In the genomic region with DNA sequence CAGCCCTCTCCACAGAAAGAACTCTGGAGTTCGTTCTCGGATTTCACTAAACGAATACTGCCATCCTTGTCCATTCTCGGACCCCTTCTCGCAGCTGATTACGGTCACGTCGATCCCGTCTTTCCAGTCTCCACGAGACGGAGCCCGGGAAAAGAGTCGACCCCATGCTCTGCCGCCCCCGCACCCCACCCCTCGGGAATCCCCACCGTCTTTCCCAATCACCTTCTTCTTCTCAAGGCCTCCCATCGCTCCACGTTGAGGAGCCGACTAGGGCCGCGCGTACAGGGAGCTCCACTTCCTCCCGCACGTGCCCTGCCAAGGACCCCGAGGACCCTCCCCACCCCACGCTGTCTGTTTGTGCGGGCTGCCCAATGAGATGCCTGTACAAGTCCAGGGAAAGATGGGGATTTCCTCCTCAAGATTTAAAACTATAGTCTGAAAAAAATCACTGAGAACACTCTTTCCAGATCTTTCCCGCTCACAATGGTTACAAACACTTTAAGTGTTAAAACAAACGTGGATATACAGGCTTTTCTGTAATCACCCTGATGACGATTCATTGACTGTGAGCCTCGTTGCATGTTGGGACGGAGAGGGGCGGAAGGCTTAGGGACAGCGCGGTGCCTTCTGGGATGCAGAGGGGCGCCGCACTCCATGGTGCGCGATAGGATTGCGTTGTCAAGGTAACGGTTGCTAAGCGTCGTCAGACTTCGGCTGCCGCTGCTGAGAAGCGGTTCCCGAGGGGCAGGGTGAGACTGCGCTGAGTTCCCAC, we compare ENCODE assay signal across 8 cellular contexts. TPM values are rescaled to one million over a fixed set of nuclear protein-coding genes. Genes with fewer than 3 reads are reported as not detected.
DNase-seq lines count a peak whose midpoint lies in the region; ATAC-seq and TF ChIP-seq lines count a peak whose summit lies in the region.

PES1 (minus strand) TSS at position 323 of the 772 bp plus-strand sequence; CDS start at position 246, 77 bp downstream.

- peaks cover 25% of the 10 kb centered on the region for H3K36me3 ChIP-seq in H7 (replicated peaks; ENCODE audit: control insufficient read depth, insufficient read depth, low read length)

- intact Hi-C loops in natural killer cell (cut with micrococcal nuclease) = loop anchor here (1.0 kb wide), 1 partner anchor 44 kb away; the partner anchor contains the start of gene SLC35E4

- H3K9me3 Mint-ChIP-seq in natural killer cell = no peaks in the 10 kb centered on the region

- ATAC-seq in natural killer cell = peak; percentile 96 to 99 (median 98)

- no peaks in the 10 kb centered on the region for H3K27me3 Mint-ChIP-seq in natural killer cell (ENCODE audit: low read depth in 2 of 2)

- TF ChIP-seq POLR2A in Raji (IDR thresholded peaks at IDR 0.05; ENCODE audit: insufficient read depth, low read depth, low read length) = peak; percentile 71

- H3K27ac Mint-ChIP-seq in natural killer cell = no peak within 1 kb of the TSS

- no peak within 1 kb of the TSS for H3K4me3 Mint-ChIP-seq in natural killer cell

- H3K27me3 ChIP-seq in H7 (ENCODE audit: control insufficient read depth, insufficient read depth, low read length) = peaks cover 3% of the 10 kb centered on the region; the same call in 1 of the 2 replicates

- H3K4me1 Mint-ChIP-seq in natural killer cell = no peaks in the 10 kb centered on the region

- DNase-seq in ELR (ENCODE audit: low read depth) (peak; percentile 100), H7 (peak; percentile 97), M059J (ENCODE audit: low read depth) (peak; percentile 95), fibroblast of pulmonary artery (ENCODE audit: low read depth) (peak; percentile 100), natural killer cell (peak; percentile 92)
- DNase-seq in activated T-helper 9 cell treated with anti-CD3 and anti-CD28 coated beads, Interleukin-2, amount 50 U/mL, for 16 hours (ENCODE audit: low read depth) = peak; percentile 88
- peak; percentile 92 for DNase-seq in stimulated activated naive CD4-positive, alpha-beta T cell treated with Interleukin-2 at 50 U/mL for 16 hours (lab: John Stamatoyannopoulos, UW)

- TF ChIP-seq CTCF in fibroblast of pulmonary artery (IDR thresholded peaks at IDR 0.05; ENCODE audit: low read length, missing control alignments) (no peak), natural killer cell (IDR thresholded peaks at IDR 0.05) (no peak)

- peak within 1 kb of the TSS; percentile 60 for H3K4me3 ChIP-seq in H7 (ENCODE audit: insufficient read depth, low read depth, low read length)
- peak within 1 kb of the TSS; percentile 100 for H3K4me3 ChIP-seq in fibroblast of pulmonary artery (replicated peaks; ENCODE audit: low read depth, low read length)

- no peaks in the 10 kb centered on the region for H3K36me3 Mint-ChIP-seq in natural killer cell

RNA-seq across cellular contexts. Expression of gene PES1, which starts in this region (rescaled TPM):
- 86.2 and 111 TPM in 2 replicates for total RNA-seq in H7 (2014; rRNA removed; shearing (Covaris generic))
- 53.1 and 57.9 TPM in 2 replicates for total RNA-seq in M059J (2014; rRNA removed; shearing (Covaris generic))
- total RNA-seq in natural killer cell = 10 to 100 TPM; 30.9 to 39.7 (median 34.9) TPM

Comparison
In these comparisons a context has a peak if more than half of its experiments do, and no peak if none do; other contexts are left out.
1. Peak in every context shown above with its lines: DNase-seq, ATAC-seq and H3K4me3 ChIP-seq.